Comparison of ENCODE assay signal across 19 cellular contexts in the genomic region with DNA sequence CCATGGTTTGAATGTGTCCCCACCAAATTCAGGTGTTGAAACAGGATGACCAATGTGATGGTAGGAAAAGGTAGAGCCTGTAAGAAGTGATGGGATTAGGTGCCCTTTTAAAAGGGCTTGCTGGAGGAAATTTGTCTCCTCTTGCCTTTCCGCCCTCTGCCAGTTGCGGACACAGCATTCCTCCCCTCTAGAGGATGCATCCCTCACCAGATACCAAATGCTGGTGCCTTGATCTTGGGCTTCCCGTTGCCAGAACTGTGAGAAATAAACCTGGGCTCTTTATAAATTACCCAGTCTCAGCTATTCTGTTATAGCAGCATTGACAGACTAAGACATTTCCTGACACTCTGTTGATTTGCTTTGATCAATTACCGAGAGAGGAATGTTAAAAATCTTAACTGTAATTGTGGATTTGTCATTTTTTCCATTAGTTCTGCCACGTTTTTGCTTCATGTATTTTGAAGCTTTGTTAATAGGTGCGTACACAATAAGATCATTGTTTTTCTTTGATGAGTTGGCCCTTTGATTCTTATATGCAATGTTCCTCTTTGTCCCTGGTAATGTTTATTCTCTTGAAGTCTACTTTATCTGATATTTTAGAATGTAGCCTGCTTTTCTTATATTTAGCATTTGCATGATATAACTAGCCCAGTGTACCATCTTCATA. TPM values are rescaled to one million over a fixed set of nuclear protein-coding genes. Genes with fewer than 3 reads are reported as not detected.
DNase-seq lines count a peak whose midpoint lies in the region; TF ChIP-seq lines count a peak whose summit lies in the region.
"Had no signal": no experiment of that assay in that cellular context is flagged by ENCODE, and none has a peak within 500 bp of the region (broad histone marks: within the 10 kb centered on the region; RNA-seq: fewer than 3 reads in every experiment).

No MANE protein-coding gene starts in this region.

- peak overlapping the region; percentile 60 for H3K27ac ChIP-seq in substantia nigra (ENCODE audit: low read depth, low read length, poor library complexity, severe bottlenecking)
- H3K27ac ChIP-seq: RWPE1 had no signal

- no peaks in the 10 kb centered on the region for H3K27me3 Mint-ChIP-seq in activated naive CD4-positive, alpha-beta T cell treated with anti-CD3 and anti-CD28 coated beads, Interleukin-2, amount 50 U/mL, for 24 hours
- no peaks in the 10 kb centered on the region for H3K27me3 Mint-ChIP-seq in activated naive CD8-positive, alpha-beta T cell
- H3K27me3 Mint-ChIP-seq in endothelial cell (ENCODE audit: unreplicated experiment) = peaks cover 1% of the 10 kb centered on the region

- H3K27ac Mint-ChIP-seq in activated naive CD4-positive, alpha-beta T cell treated with anti-CD3 and anti-CD28 coated beads, Interleukin-2, amount 50 U/mL, for 24 hours = peak overlapping the region; percentile 76
- peak overlapping the region; percentile 68 for H3K27ac Mint-ChIP-seq in activated naive CD8-positive, alpha-beta T cell
- H3K27ac Mint-ChIP-seq in endothelial cell (ENCODE audit: unreplicated experiment) = no peak overlapping the region
- H3K27ac Mint-ChIP-seq: CD8-positive, alpha-beta T cell had no signal

- no peak for DNase-seq in activated naive CD4-positive, alpha-beta T cell treated with anti-CD3 and anti-CD28 coated beads, Interleukin-2, amount 50 U/mL, for 16 hours
- DNase-seq in endothelial cell (ENCODE audit: low spot score) (no peak), substantia nigra (lab: John Stamatoyannopoulos, UW) (no peak), kidney tubule cell (ENCODE audit: low spot score) (no peak), mucosa of gallbladder (ENCODE audit: low spot score) (no peak), LoVo (ENCODE audit: low spot score) (no peak)
- DNase-seq: ACHN; CD8-positive, alpha-beta T cell; GF-D8; GOT3; MM.1S; NCI-H1105; NCI-H1694 treated with DMSO at 0.1 percent for 48 hours; NCI-H69; NK-92 treated with Interleukin-12 subunit alpha and Interleukin-12 subunit beta, amount 100 ng/mL, for 24 hours; OCI-M1 had no signal

- peaks cover 11% of the 10 kb centered on the region for H3K9me3 Mint-ChIP-seq in activated naive CD4-positive, alpha-beta T cell treated with anti-CD3 and anti-CD28 coated beads, Interleukin-2, amount 50 U/mL, for 24 hours
- H3K9me3 Mint-ChIP-seq in activated naive CD8-positive, alpha-beta T cell (ENCODE audit: low read depth) = peaks cover 18% of the 10 kb centered on the region
- H3K9me3 Mint-ChIP-seq in endothelial cell (ENCODE audit: unreplicated experiment) = peaks cover 5% of the 10 kb centered on the region

- peaks cover 85% of the 10 kb centered on the region for H3K4me1 Mint-ChIP-seq in activated naive CD4-positive, alpha-beta T cell treated with anti-CD3 and anti-CD28 coated beads, Interleukin-2, amount 50 U/mL, for 24 hours
- peaks cover 74% of the 10 kb centered on the region for H3K4me1 Mint-ChIP-seq in activated naive CD8-positive, alpha-beta T cell (ENCODE audit: low read depth)
- peaks cover 9% of the 10 kb centered on the region for H3K4me1 Mint-ChIP-seq in endothelial cell (ENCODE audit: unreplicated experiment)

- no peak for TF ChIP-seq CTCF in endothelial cell (IDR thresholded peaks at IDR 0.05; ENCODE audit: unreplicated experiment)

- H3K36me3 Mint-ChIP-seq in activated naive CD4-positive, alpha-beta T cell treated with anti-CD3 and anti-CD28 coated beads, Interleukin-2, amount 50 U/mL, for 24 hours = peaks cover 62% of the 10 kb centered on the region
- peaks cover 51% of the 10 kb centered on the region for H3K36me3 Mint-ChIP-seq in activated naive CD8-positive, alpha-beta T cell
- H3K36me3 Mint-ChIP-seq in endothelial cell (ENCODE audit: low read depth, unreplicated experiment) = peaks cover 19% of the 10 kb centered on the region

- peak overlapping the region; percentile 51 for H3K4me3 Mint-ChIP-seq in activated naive CD4-positive, alpha-beta T cell treated with anti-CD3 and anti-CD28 coated beads, Interleukin-2, amount 50 U/mL, for 24 hours
- H3K4me3 Mint-ChIP-seq in activated naive CD8-positive, alpha-beta T cell = peak overlapping the region; percentile 66
- H3K4me3 Mint-ChIP-seq in endothelial cell (ENCODE audit: unreplicated experiment) = peak overlapping the region; percentile 21
- H3K4me3 Mint-ChIP-seq: CD8-positive, alpha-beta T cell had no signal

RNA-seq across cellular contexts. Expression of gene NFKB1, which starts 13.3 kb away (rescaled TPM):
- total RNA-seq in endothelial cell (ENCODE audit: unreplicated experiment) (26.0 TPM), mucosa of gallbladder (36.9 TPM)
